ENCODE assay signal across 12 cellular contexts in genomic region chr2:130344578-130344977, GRCh38. TPM values are rescaled to one million over a fixed set of nuclear protein-coding genes. Genes with fewer than 3 reads are reported as not detected.
DNase-seq lines count a peak whose midpoint lies in the region; ATAC-seq and TF ChIP-seq lines count a peak whose summit lies in the region.
"Had no signal": no experiment of that assay in that cellular context is flagged by ENCODE, and none has a peak within 500 bp of the region (broad histone marks: within the 10 kb centered on the region; RNA-seq: fewer than 3 reads in every experiment).

No MANE protein-coding gene starts in this region.

- no peak for DNase-seq in CD8-positive, alpha-beta memory T cell
- DNase-seq in T-helper 17 cell (no peak), endothelial cell (ENCODE audit: low spot score) (no peak), AG20443 (ENCODE audit: low spot score) (no peak), T1000 (lab: John Stamatoyannopoulos, UW) (no peak), midbrain (lab: John Stamatoyannopoulos, UW) (no peak)
- DNase-seq in stimulated activated CD4-positive, alpha-beta T cell treated with anti-CD3 and anti-CD28 coated beads, Interleukin-1b, Interleukin-23, amount 100 ng/mL, for 48 hours: no peak
- DNase-seq: dorsolateral prefrontal cortex; SIG-M5; stimulated activated CD4-positive, alpha-beta T cell treated with anti-CD3 and anti-CD28 coated beads, Interleukin-2, amount 100 ng/mL, for 24 hours; transverse colon had no signal

- POLR2A ChIA-PET in CD8-positive, alpha-beta memory T cell (lab: Charles Lee): no interaction called here

- H3K4me1 ChIP-seq in BLaER1: peaks cover 27% of the 10 kb centered on the region
- peaks cover 25% of the 10 kb centered on the region for H3K4me1 ChIP-seq in CD8-positive, alpha-beta memory T cell (ENCODE audit: insufficient read depth, low read length)

- no peaks in the 10 kb centered on the region for H3K9me3 Mint-ChIP-seq in CD8-positive, alpha-beta memory T cell
- no peaks in the 10 kb centered on the region for H3K9me3 Mint-ChIP-seq in endothelial cell (ENCODE audit: unreplicated experiment)

- H3K36me3 Mint-ChIP-seq in CD8-positive, alpha-beta memory T cell: peaks cover 9 to 80% (median 24%) of the 10 kb centered on the region in 3 donors
- H3K36me3 Mint-ChIP-seq in T-helper 17 cell (ENCODE audit: low read depth) (peaks cover 9% of the 10 kb centered on the region), endothelial cell (ENCODE audit: low read depth, unreplicated experiment) (peaks cover 44% of the 10 kb centered on the region)

- no peaks in the 10 kb centered on the region for H3K27me3 Mint-ChIP-seq in CD8-positive, alpha-beta memory T cell
- no peaks in the 10 kb centered on the region for H3K27me3 Mint-ChIP-seq in T-helper 17 cell
- peaks cover 15% of the 10 kb centered on the region for H3K27me3 Mint-ChIP-seq in endothelial cell (ENCODE audit: unreplicated experiment)

- H3K9me3 ChIP-seq in BLaER1 (no peaks in the 10 kb centered on the region), T-helper 17 cell (ENCODE audit: control insufficient read depth, low read length, poor library complexity, severe bottlenecking) (no peaks in the 10 kb centered on the region)
- no peaks in the 10 kb centered on the region for H3K9me3 ChIP-seq in CD8-positive, alpha-beta memory T cell (ENCODE audit: low read length)
- H3K9me3 ChIP-seq: transverse colon had no signal

- peaks cover 38 to 55% (median 48%) of the 10 kb centered on the region in 3 donors for H3K4me1 Mint-ChIP-seq in CD8-positive, alpha-beta memory T cell
- H3K4me1 Mint-ChIP-seq in T-helper 17 cell (peaks cover 30% of the 10 kb centered on the region), endothelial cell (ENCODE audit: unreplicated experiment) (peaks cover 14% of the 10 kb centered on the region)

- peaks cover 66% of the 10 kb centered on the region for H3K36me3 ChIP-seq in BLaER1
- peaks cover 40% of the 10 kb centered on the region for H3K36me3 ChIP-seq in CD8-positive, alpha-beta memory T cell (ENCODE audit: insufficient read depth, low read length)

- H3K27ac ChIP-seq in BLaER1: no peak overlapping the region
- H3K27ac ChIP-seq in CD8-positive, alpha-beta memory T cell (ENCODE audit: low read depth, low read length): no peak overlapping the region
- H3K27ac ChIP-seq: dorsolateral prefrontal cortex, transverse colon had no signal

- peaks cover 62% of the 10 kb centered on the region for H4K20me1 ChIP-seq in BLaER1

- no peak overlapping the region for H3K9ac ChIP-seq in BLaER1

- ATAC-seq in T-helper 17 cell: no peak

- CTCF ChIA-PET in CD8-positive, alpha-beta memory T cell (lab: Charles Lee): interaction anchor here (0.9 to 4.6 kb wide), 4 partner anchors 7 to 29 kb away, joined by 3 to 37 read pairs (median 6); partner anchors contain the start of gene PTPN18

- peak overlapping the region; percentile 93 for H3K4me2 ChIP-seq in BLaER1

- H3K27me3 ChIP-seq in BLaER1: no peaks in the 10 kb centered on the region
- no peaks in the 10 kb centered on the region for H3K27me3 ChIP-seq in CD8-positive, alpha-beta memory T cell (ENCODE audit: insufficient read depth, low read length, poor library complexity, severe bottlenecking)
- H3K27me3 ChIP-seq: dorsolateral prefrontal cortex, transverse colon had no signal

- peak overlapping the region in 3 of 8 donors; percentile 17 to 82 (median 42) for H3K27ac Mint-ChIP-seq in CD8-positive, alpha-beta memory T cell
- H3K27ac Mint-ChIP-seq in T-helper 17 cell (peak overlapping the region; percentile 63), endothelial cell (ENCODE audit: unreplicated experiment) (no peak overlapping the region)

- H3K4me3 ChIP-seq in BLaER1: peak overlapping the region; percentile 85
- no peak overlapping the region for H3K4me3 ChIP-seq in CD8-positive, alpha-beta memory T cell (ENCODE audit: low read length)
- H3K4me3 ChIP-seq: transverse colon had no signal

- no peak for TF ChIP-seq CTCF in endothelial cell (IDR thresholded peaks at IDR 0.05; ENCODE audit: unreplicated experiment)

- H3K4me3 Mint-ChIP-seq in CD8-positive, alpha-beta memory T cell: peak overlapping the region; percentile 68 to 100 (median 99)
- H3K4me3 Mint-ChIP-seq in T-helper 17 cell (peak overlapping the region; percentile 21), endothelial cell (ENCODE audit: unreplicated experiment) (peak overlapping the region; percentile 68)

RNA-seq across cellular contexts. Expression of gene IMP4, which starts 1.9 kb away (rescaled TPM):
- 100 to 1,000 TPM; 227 to 239 TPM for total RNA-seq in CD8-positive, alpha-beta memory T cell
- 86.8 TPM for polyA plus RNA-seq in CD8-positive, alpha-beta memory T cell
- total RNA-seq in T-helper 17 cell: 10 to 100 TPM; 59.3 to 65.6 TPM
- 32.8 TPM for total RNA-seq in endothelial cell (ENCODE audit: unreplicated experiment)

RNA-seq across cellular contexts. Expression of gene PTPN18, which starts 11.3 kb away (rescaled TPM):
- 10 to 100 TPM; 55.1 to 60.0 TPM for total RNA-seq in CD8-positive, alpha-beta memory T cell
- polyA plus RNA-seq in CD8-positive, alpha-beta memory T cell: 77.7 TPM
- 100 to 1,000 TPM in 1 of 2 donors, 10 to 100 TPM in 1; 53.2 to 102 TPM for total RNA-seq in T-helper 17 cell
- 16.3 TPM for total RNA-seq in endothelial cell (ENCODE audit: unreplicated experiment)

Comparison
In these comparisons a context has a peak if more than half of its experiments do, and no peak if none do; other contexts are left out.
1. H3K4me3 Mint-ChIP-seq: peak in every context shown above with its lines; median percentile 99 in CD8-positive, alpha-beta memory T cell; 68 in endothelial cell; 21 in T-helper 17 cell.